Comparison of ENCODE assay signal across 21 cellular contexts in genomic region chr1:67262735-67263134, GRCh38. TPM values are rescaled to one million over a fixed set of nuclear protein-coding genes. Genes with fewer than 3 reads are reported as not detected.
DNase-seq lines count a peak whose midpoint lies in the region; ATAC-seq, FAIRE-seq and TF ChIP-seq lines count a peak whose summit lies in the region.
"Had no signal": no experiment of that assay in that cellular context is flagged by ENCODE, and none has a peak within 500 bp of the region (broad histone marks: within the 10 kb centered on the region; RNA-seq: fewer than 3 reads in every experiment).

No MANE protein-coding gene starts in this region.

- H4K8ac ChIP-seq in IMR-90 (ENCODE audit: low read depth in 2 of 2, low read length in 2 of 2) = no peak overlapping the region

- no peaks in the 10 kb centered on the region for H3K27me3 Mint-ChIP-seq in activated naive CD8-positive, alpha-beta T cell
- H3K27me3 Mint-ChIP-seq in activated naive CD8-positive, alpha-beta T cell treated with anti-CD3 and anti-CD28 coated beads for 36 hours = no peaks in the 10 kb centered on the region
- no peaks in the 10 kb centered on the region for H3K27me3 Mint-ChIP-seq in activated CD8-positive, alpha-beta T cell treated with anti-CD3 and anti-CD28 coated beads, Interleukin-2, amount 10 ng/mL, durations not matched to agents 7 days and 5 days (ENCODE audit: low read depth)
- H3K27me3 Mint-ChIP-seq: CD4-positive, CD25-positive, alpha-beta regulatory T cell; CD8-positive, alpha-beta memory T cell had no signal

- no peaks in the 10 kb centered on the region for H3K36me3 Mint-ChIP-seq in activated naive CD8-positive, alpha-beta T cell
- H3K36me3 Mint-ChIP-seq in activated naive CD8-positive, alpha-beta T cell treated with anti-CD3 and anti-CD28 coated beads for 36 hours = no peaks in the 10 kb centered on the region
- peaks cover 4% of the 10 kb centered on the region for H3K36me3 Mint-ChIP-seq in activated CD8-positive, alpha-beta T cell treated with anti-CD3 and anti-CD28 coated beads, Interleukin-2, amount 10 ng/mL, durations not matched to agents 7 days and 5 days (ENCODE audit: low read depth)
- H3K36me3 Mint-ChIP-seq: CD4-positive, CD25-positive, alpha-beta regulatory T cell had no signal

- no peak overlapping the region for H3K4ac ChIP-seq in IMR-90 (ENCODE audit: low read depth, low read length)

- H2AFZ ChIP-seq in IMR-90 (replicated peaks; ENCODE audit: low read length, poor library complexity) = no peak overlapping the region
- H2AFZ ChIP-seq in K562 (ENCODE audit: low read depth, low read length) = no peak overlapping the region

- no peak overlapping the region for H4K5ac ChIP-seq in IMR-90 (ENCODE audit: low read depth, low read length)

- H2BK120ac ChIP-seq in IMR-90 (ENCODE audit: low read depth, low read length) = no peak overlapping the region

- BruUV-seq in IMR-90 (replicated peaks; lab: Mats Ljungman, UMichigan) (no TSS peak), K562 (replicated peaks; lab: Mats Ljungman, UMichigan) (no TSS peak)

- TF ChIP-seq POLR2A in A549 (IDR thresholded peaks at IDR 0.05; ENCODE audit: low read length) (no peak), IMR-90 (IDR thresholded peaks at IDR 0.05; ENCODE audit: low read depth, low read length) (no peak), K562 (conservative IDR thresholded peaks at IDR 0.05) (no peak)

- no peaks in the 10 kb centered on the region for H3K36me3 ChIP-seq in IMR-90 (ENCODE audit: control insufficient read depth, insufficient read depth, low read length)
- peaks cover 11% of the 10 kb centered on the region; the same call in 1 of the 3 replicates for H3K36me3 ChIP-seq in K562 (ENCODE audit: control insufficient read depth, insufficient read depth, low read length)

- H3K4me1 ChIP-seq in A549 (no peaks in the 10 kb centered on the region), IMR-90 (ENCODE audit: control insufficient read depth, insufficient read depth, low read length) (no peaks in the 10 kb centered on the region), K562 (replicated peaks in 1 of 2; ENCODE audit: control insufficient read depth in 2 of 2, insufficient read depth in 2 of 2, low read length in 2 of 2) (no peaks in the 10 kb centered on the region)

- POLR2A ChIA-PET in A549 (lab: Yijun Ruan, JAX) = no interaction called here
- POLR2A ChIA-PET in IMR-90 (lab: Charles Lee; ENCODE audit: unreplicated experiment) = no interaction called here
- POLR2A ChIA-PET in K562 (lab: Yijun Ruan, JAX) = interaction anchor here (0.5 kb wide), 1 partner anchor 130 kb away, joined by 3 read pairs; no protein-coding TSS in a partner anchor
- POLR2A ChIA-PET in activated CD8-positive, alpha-beta T cell treated with anti-CD3 and anti-CD28 coated beads, Interleukin-2, amount 10 ng/mL, durations not matched to agents 7 days and 5 days (lab: Charles Lee) = interaction anchor here (1.2 to 1.6 kb wide), 3 partner anchors 9 to 74 kb away, joined by 3 to 6 read pairs (median 5); no protein-coding TSS in a partner anchor

- FAIRE-seq in A549 (lab: Jason Lieb, UNC) (no peak), K562 (lab: Jason Lieb, UNC) (no peak)
- FAIRE-seq: G401.6, GM12891, GM18507 had no signal

- in situ Hi-C loops in IMR-90 (cut with MboI; ENCODE audit: low sequenced_read_pairs) (no loop called here), K562 (cut with MboI) (no loop called here)

- H3K9ac ChIP-seq in IMR-90 (ENCODE audit: low read depth, low read length) (no peak overlapping the region), K562 (ENCODE audit: insufficient read depth in 1 of 2, low read depth in 2 of 2, low read length in 2 of 2) (no peak overlapping the region)

- H3K27ac ChIP-seq in A549 (no peak overlapping the region), IMR-90 (ENCODE audit: insufficient read depth, low read length) (no peak overlapping the region), K562 (ENCODE audit: extremely low read depth, low read depth, low read length) (no peak overlapping the region)
- H3K27ac ChIP-seq: 22Rv1 had no signal

- H4K91ac ChIP-seq in IMR-90 (ENCODE audit: insufficient read depth, low read depth, low read length) = no peak overlapping the region

- no peak overlapping the region for H3K56ac ChIP-seq in IMR-90 (ENCODE audit: extremely low read depth, insufficient read depth, low read length)

- H3K4me1 Mint-ChIP-seq in activated naive CD8-positive, alpha-beta T cell (ENCODE audit: low read depth) = peaks cover 27% of the 10 kb centered on the region
- peaks cover 31% of the 10 kb centered on the region for H3K4me1 Mint-ChIP-seq in activated naive CD8-positive, alpha-beta T cell treated with anti-CD3 and anti-CD28 coated beads for 36 hours
- H3K4me1 Mint-ChIP-seq in activated CD8-positive, alpha-beta T cell treated with anti-CD3 and anti-CD28 coated beads, Interleukin-2, amount 10 ng/mL, durations not matched to agents 7 days and 5 days (ENCODE audit: low read depth) = peaks cover 28% of the 10 kb centered on the region

- H2BK15ac ChIP-seq in IMR-90 (ENCODE audit: low read depth, low read length) = no peak overlapping the region

- no peak for DNase-seq in activated naive CD8-positive, alpha-beta T cell treated with anti-CD3 and anti-CD28 coated beads for 36 hours
- DNase-seq in A549 (ENCODE audit: low read depth in 1 of 2, low spot score in 1 of 2) (no peak), IMR-90 (no peak), K562 (ENCODE audit: extremely low read depth in 1 of 4, low spot score in 3 of 4) (no peak), NCI-H2171 (lab: John Stamatoyannopoulos, UW) (no peak), occipital lobe (lab: John Stamatoyannopoulos, UW) (no peak)
- DNase-seq in activated CD8-positive, alpha-beta T cell treated with anti-CD3 and anti-CD28 coated beads, Interleukin-2, amount 10 ng/mL, durations not matched to agents 7 days and 5 days = no peak
- DNase-seq: C1 segment of cervical spinal cord; CD4-positive, CD25-positive, alpha-beta regulatory T cell; CD8-positive, alpha-beta memory T cell; COR-L47; GOT3; H9; KBM-7 had no signal

- intact Hi-C loops in IMR-90 (cut with micrococcal nuclease) = no loop called here
- intact Hi-C loops in K562 (cut with micrococcal nuclease) = no loop called here

- peak overlapping the region; percentile 41 for H3K27ac Mint-ChIP-seq in activated naive CD8-positive, alpha-beta T cell
- no peak overlapping the region for H3K27ac Mint-ChIP-seq in activated naive CD8-positive, alpha-beta T cell treated with anti-CD3 and anti-CD28 coated beads for 36 hours
- no peak overlapping the region for H3K27ac Mint-ChIP-seq in activated CD8-positive, alpha-beta T cell treated with anti-CD3 and anti-CD28 coated beads, Interleukin-2, amount 10 ng/mL, durations not matched to agents 7 days and 5 days

- TF ChIP-seq EP300 in A549 (IDR thresholded peaks at IDR 0.05) (no peak), K562 (IDR thresholded peaks at IDR 0.05; ENCODE audit: low read length) (no peak)

- no peaks in the 10 kb centered on the region for H4K20me1 ChIP-seq in IMR-90 (ENCODE audit: insufficient read depth, low read length)
- no peaks in the 10 kb centered on the region for H4K20me1 ChIP-seq in K562 (replicated peaks; ENCODE audit: control insufficient read depth, insufficient read depth, low read length)

- TF ChIP-seq RAD21 in A549 (conservative IDR thresholded peaks at IDR 0.05 in 1 of 2, IDR thresholded peaks at IDR 0.05 in 1 of 2) = no peak
- TF ChIP-seq RAD21 in IMR-90 (IDR thresholded peaks at IDR 0.05; ENCODE audit: low read length) = no peak
- TF ChIP-seq RAD21 in K562 (CRISPR knock-in tag; conservative IDR thresholded peaks at IDR 0.05 in 1 of 2, IDR thresholded peaks at IDR 0.05 in 1 of 2) = no peak

- no peak overlapping the region for H2BK5ac ChIP-seq in IMR-90 (ENCODE audit: low read depth, low read length, poor library complexity, severe bottlenecking)

- H3K9me3 ChIP-seq in A549 (no peaks in the 10 kb centered on the region), IMR-90 (ENCODE audit: control insufficient read depth, insufficient read depth, low read length) (no peaks in the 10 kb centered on the region), K562 (replicated peaks; ENCODE audit: control insufficient read depth, insufficient read depth, low read depth, low read length) (no peaks in the 10 kb centered on the region)

- H3K14ac ChIP-seq in IMR-90 (replicated peaks; ENCODE audit: low read depth, low read length) = no peak overlapping the region

- no peak overlapping the region for H3K4me3 ChIP-seq in A549
- H3K4me3 ChIP-seq in IMR-90 (ENCODE audit: insufficient read depth, low read depth, low read length) = no peak overlapping the region
- H3K4me3 ChIP-seq in K562 = no peak overlapping the region

- CTCF ChIA-PET in A549 (lab: Yijun Ruan, JAX) (no interaction called here), IMR-90 (lab: Yijun Ruan, JAX) (no interaction called here), K562 (lab: Yijun Ruan, JAX; ENCODE audit: low intra/inter-chr PET ratio) (no interaction called here)
- CTCF ChIA-PET in activated CD8-positive, alpha-beta T cell treated with anti-CD3 and anti-CD28 coated beads, Interleukin-2, amount 10 ng/mL, durations not matched to agents 7 days and 5 days (lab: Charles Lee) = interaction anchor here (1.0 to 2.0 kb wide), 14 partner anchors 9 to 241 kb away, joined by 3 to 23 read pairs (median 7); no protein-coding TSS in a partner anchor

- dilution Hi-C loops in IMR-90 (cut with HindIII; ENCODE audit: low sequenced_read_pairs, unreplicated experiment) = no loop called here

- H3K27me3 ChIP-seq in IMR-90 (ENCODE audit: control insufficient read depth, insufficient read depth, low read length) (peaks cover 5% of the 10 kb centered on the region), K562 (ENCODE audit: control insufficient read depth in 2 of 2, insufficient read depth in 2 of 2, low read length in 2 of 2) (no peaks in the 10 kb centered on the region)

- ATAC-seq in A549 = no peak
- no peak for ATAC-seq in IMR-90 (ENCODE audit: low read depth)
- ATAC-seq in K562 = no peak
- no peak for ATAC-seq in activated CD8-positive, alpha-beta T cell treated with anti-CD3 and anti-CD28 coated beads, Interleukin-2, amount 10 ng/mL, durations not matched to agents 7 days and 5 days

- no peaks in the 10 kb centered on the region for H3K79me2 ChIP-seq in K562 (ENCODE audit: control insufficient read depth, insufficient read depth, low read length)

- no peak overlapping the region for H2AK9ac ChIP-seq in IMR-90 (replicated peaks; ENCODE audit: low read depth, low read length, poor library complexity)

- no peak overlapping the region for H3K4me2 ChIP-seq in A549
- H3K4me2 ChIP-seq in IMR-90 (ENCODE audit: low read depth, low read length) = no peak overlapping the region
- H3K4me2 ChIP-seq in K562 (ENCODE audit: insufficient read depth, low read length) = no peak overlapping the region

- H2AK5ac ChIP-seq in IMR-90 (ENCODE audit: low read depth, low read length) = no peak overlapping the region

- H3K9me3 Mint-ChIP-seq in activated naive CD8-positive, alpha-beta T cell (ENCODE audit: low read depth) = no peaks in the 10 kb centered on the region
- H3K9me3 Mint-ChIP-seq in activated naive CD8-positive, alpha-beta T cell treated with anti-CD3 and anti-CD28 coated beads for 36 hours = no peaks in the 10 kb centered on the region
- peaks cover 3% of the 10 kb centered on the region for H3K9me3 Mint-ChIP-seq in activated CD8-positive, alpha-beta T cell treated with anti-CD3 and anti-CD28 coated beads, Interleukin-2, amount 10 ng/mL, durations not matched to agents 7 days and 5 days (ENCODE audit: insufficient read depth)
- H3K9me3 Mint-ChIP-seq: CD4-positive, CD25-positive, alpha-beta regulatory T cell; CD8-positive, alpha-beta memory T cell; H9 had no signal

- H3K9me1 ChIP-seq in IMR-90 (ENCODE audit: insufficient read depth, low read length) (no peaks in the 10 kb centered on the region), K562 (ENCODE audit: control insufficient read depth, insufficient read depth, low read length) (no peaks in the 10 kb centered on the region)

- H2BK20ac ChIP-seq in IMR-90 (ENCODE audit: low read depth, low read length) = no peak overlapping the region

- no peaks in the 10 kb centered on the region for H3K79me1 ChIP-seq in IMR-90 (ENCODE audit: low read depth in 1 of 2, low read length in 2 of 2)

- no peak for TF ChIP-seq CTCF in A549 (IDR thresholded peaks at IDR 0.05)
- TF ChIP-seq CTCF in IMR-90 (conservative IDR thresholded peaks at IDR 0.05; ENCODE audit: low read depth, low read length) = no peak
- TF ChIP-seq CTCF in K562 (IDR thresholded peaks at IDR 0.05 in 2 of 3, conservative IDR thresholded peaks at IDR 0.05 in 1 of 3; ENCODE audit: insufficient read depth in 2 of 3, low read depth in 1 of 3, low read length in 3 of 3) = no peak

- no peak overlapping the region for H3K4me3 Mint-ChIP-seq in activated naive CD8-positive, alpha-beta T cell
- H3K4me3 Mint-ChIP-seq in activated naive CD8-positive, alpha-beta T cell treated with anti-CD3 and anti-CD28 coated beads for 36 hours = no peak overlapping the region
- H3K4me3 Mint-ChIP-seq in activated CD8-positive, alpha-beta T cell treated with anti-CD3 and anti-CD28 coated beads, Interleukin-2, amount 10 ng/mL, durations not matched to agents 7 days and 5 days = no peak overlapping the region
- H3K4me3 Mint-ChIP-seq: CD4-positive, CD25-positive, alpha-beta regulatory T cell; H9 had no signal

- no peak overlapping the region for H3K23ac ChIP-seq in IMR-90 (ENCODE audit: low read depth, low read length)

- H3K18ac ChIP-seq in IMR-90 (ENCODE audit: low read depth, low read length) = no peak overlapping the region

- WGBS in A549 (ENCODE audit: missing lambda C conversion rate) = 33% methylated on average over 5 of the region's 5 CpGs
- WGBS in IMR-90 (ENCODE audit: extremely low coverage in 2 of 2, insufficient read length in 1 of 2), 2 experiments = no CpG with 5 or more reads among the region's 5 CpGs
- 34% methylated on average over 5 of the region's 5 CpGs for WGBS in K562 (ENCODE audit: insufficient coverage, low coverage, missing lambda C conversion rate)

RNA-seq across cellular contexts. Expression of gene IL12RB2, which starts 44.9 kb away (rescaled TPM):
- 10 to 100 TPM; 39.8 to 40.2 TPM for total RNA-seq in activated naive CD8-positive, alpha-beta T cell treated with anti-CD3 and anti-CD28 coated beads for 36 hours
- not detected in 2 replicates for polyA plus RNA-seq in A549 (2011; rRNA removed)
- not detected in 2 replicates for polyA plus RNA-seq in A549 (2012; cell fraction: cytosol; rRNA removed)
- polyA plus RNA-seq in A549 (2012; cell fraction: nucleus; rRNA removed) = not detected in 2 replicates
- polyA plus RNA-seq in A549 (2017; fragmentation: RNase III; extraction: RNeasy Plus Mini Kit Qiagen cat#74134 plus additional on column Dnase treatment) = not detected in 3 replicates
- not detected in 2 replicates for polyA minus RNA-seq in A549 (2011; rRNA and poly(A)+ RNA removed)
- not detected in 2 replicates for total RNA-seq in IMR-90 (2012; rRNA removed)
- polyA plus RNA-seq in IMR-90 (2012; rRNA removed) = not detected in 2 replicates
- not detected in 2 replicates for polyA plus RNA-seq in IMR-90 (2012; cell fraction: cytosol; rRNA removed)
- polyA plus RNA-seq in IMR-90 (2012; cell fraction: nucleus; rRNA removed; ENCODE audit: low replicate concordance) = not detected in 2 replicates
- 1.5 and 5.3 TPM in 2 replicates for total RNA-seq in K562 (2011; cell fraction: chromatin; rRNA removed; ENCODE audit: low replicate concordance)
- total RNA-seq in K562 (2011; cell fraction: nucleolus; rRNA removed) = 0.50 and 1.2 TPM in 2 replicates
- total RNA-seq in K562 (2011; cell fraction: nucleoplasm; rRNA removed) = 0.95 and 2.4 TPM in 2 replicates
- total RNA-seq in K562 (2014; rRNA removed) = 0.73 and 1.5 TPM in 2 replicates
- total RNA-seq in K562 (2014; rRNA removed; fragmentation: Illumina TruSeq; extraction: Trizol) = 2.9 and 3.3 TPM in 2 replicates
- 3.3 and 3.8 TPM in 2 replicates for total RNA-seq in K562 (2015; rRNA removed; fragmentation: Illumina TruSeq; extraction: Trizol)
- total RNA-seq in K562 (2021) = 1.9 and 2.5 TPM in 2 replicates
- polyA plus RNA-seq in K562 (2011; rRNA removed) = 0.39 and 5.4 TPM in 2 replicates
- 0.10 and 2.6 TPM in 2 replicates for polyA plus RNA-seq in K562 (2011; cell fraction: cytosol; rRNA removed)
- polyA plus RNA-seq in K562 (2011; cell fraction: nucleus; rRNA removed) = 0.41 and 6.1 TPM in 2 replicates
- 1.2 and 2.6 TPM in 2 replicates for polyA plus RNA-seq in K562 (2012)
- polyA plus RNA-seq in K562 (2014; fragmentation: Illumina TruSeq; extraction: Trizol) = 2.3 and 2.6 TPM in 2 replicates
- polyA plus RNA-seq in K562 (2014; fragmentation: Nextera tagmentation; extraction: Ambion mirVana) = 1 to 10 TPM in 1 of 2 experiments, under 1 TPM in 1; 0.45 to 1.1 TPM
- polyA plus RNA-seq in K562 (2014; rRNA removed) = 2.3 and 2.8 TPM in 2 replicates
- polyA minus RNA-seq in K562 (2011; rRNA and poly(A)+ RNA removed) = 0.46 and 10.9 TPM in 2 replicates
- polyA minus RNA-seq in K562 (2011; cell fraction: cytosol; rRNA and poly(A)+ RNA removed) = 2.9 TPM in 1 of 2 replicates, not detected in the other
- 0.27 and 7.2 TPM in 2 replicates for polyA minus RNA-seq in K562 (2011; cell fraction: nucleus; rRNA and poly(A)+ RNA removed)
- total RNA-seq in occipital lobe = 12.2 TPM
- 10 to 100 TPM; 17.3 to 19.6 TPM for total RNA-seq in activated CD8-positive, alpha-beta T cell treated with anti-CD3 and anti-CD28 coated beads, Interleukin-2, amount 10 ng/mL, durations not matched to agents 7 days and 5 days
- total RNA-seq: HT-29 had no signal
- polyA plus RNA-seq: AG04450 had no signal

Comparison
In these comparisons a context has a peak if more than half of its experiments do, and no peak if none do; other contexts are left out.
1. POLR2A ChIA-PET loops: an anchor here in K562 (0.5 kb wide) and activated CD8-positive, alpha-beta T cell treated with anti-CD3 and anti-CD28 coated beads, Interleukin-2, amount 10 ng/mL, durations not matched to agents 7 days and 5 days (1.2 to 1.6 kb wide); none called in A549 and IMR-90.